In the genomic region with DNA sequence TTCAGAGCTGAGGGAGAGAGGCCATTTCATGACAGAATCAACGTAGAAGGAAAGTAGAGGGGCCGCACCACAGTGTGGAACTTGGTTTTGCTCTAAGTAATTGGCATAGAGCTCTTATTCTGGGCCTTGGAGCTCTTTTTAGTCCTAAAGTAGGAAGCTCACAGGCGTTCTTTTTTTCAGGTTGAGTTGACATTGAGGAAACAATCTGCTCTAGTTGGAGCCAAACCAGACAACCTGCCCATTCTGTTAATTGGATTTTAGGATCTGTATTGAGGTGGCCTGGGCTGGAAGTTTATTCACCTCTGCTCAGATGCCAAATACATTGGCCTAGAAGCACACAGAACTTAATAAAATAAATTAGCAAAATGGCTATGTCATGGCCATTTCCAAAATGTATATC, we compare ENCODE assay signal across 15 cellular contexts.
DNase-seq lines count a peak whose midpoint lies in the region; ATAC-seq and TF ChIP-seq lines count a peak whose summit lies in the region.
"Had no signal": no experiment of that assay in that cellular context is flagged by ENCODE, and none has a peak within 500 bp of the region (broad histone marks: within the 10 kb centered on the region; RNA-seq: fewer than 3 reads in every experiment).

No MANE protein-coding gene starts in this region.

- no peak overlapping the region for H3K4ac ChIP-seq in neuronal stem cell (ENCODE audit: low read length)

- TF ChIP-seq RAD21 in SK-N-SH (IDR thresholded peaks at IDR 0.05; ENCODE audit: low read length) = peak; percentile 4; the same call in 1 of the 2 replicates

- H4K8ac ChIP-seq in neuronal stem cell (ENCODE audit: low read depth, low read length) = no peak overlapping the region

- no peak overlapping the region for H2BK15ac ChIP-seq in neuronal stem cell (ENCODE audit: low read length)

- no peaks in the 10 kb centered on the region for H3K79me1 ChIP-seq in neuronal stem cell (ENCODE audit: low read depth, low read length)

- no peak overlapping the region for H3K9ac ChIP-seq in SK-N-SH
- H3K9ac ChIP-seq in neuronal stem cell (ENCODE audit: low read depth, low read length, poor library complexity) = no peak overlapping the region

- no peak overlapping the region for H3K18ac ChIP-seq in neuronal stem cell (ENCODE audit: low read length)

- H2AFZ ChIP-seq in SK-N-SH (ENCODE audit: low read depth) (no peak overlapping the region), neuronal stem cell (ENCODE audit: low read length) (peak overlapping the region; percentile 64)

- H3K27me3 ChIP-seq in SK-N-SH (ENCODE audit: insufficient read depth) = no peaks in the 10 kb centered on the region
- H3K27me3 ChIP-seq in neuronal stem cell (ENCODE audit: control insufficient read depth in 3 of 3, insufficient read depth in 3 of 3, low read depth in 1 of 3, low read length in 3 of 3) = no peaks in the 10 kb centered on the region

- H2BK5ac ChIP-seq in neuronal stem cell (ENCODE audit: low read length) = no peak overlapping the region

- no peaks in the 10 kb centered on the region for H4K20me1 ChIP-seq in SK-N-SH (ENCODE audit: insufficient read depth)

- ATAC-seq in SK-N-SH treated with all-trans-retinoic acid at 6 μM for 48 hours (no peak), GM18867 (IDR thresholded peaks at IDR 0.05; ENCODE audit: unreplicated experiment) (no peak)
- ATAC-seq: HepG2 had no signal

- no peak overlapping the region for H2AK5ac ChIP-seq in neuronal stem cell (ENCODE audit: low read depth, low read length)

- H3K36me3 ChIP-seq in SK-N-SH (replicated peaks in 1 of 2; ENCODE audit: control insufficient read depth in 1 of 2, insufficient read depth in 2 of 2, low read length in 1 of 2) = no peaks in the 10 kb centered on the region
- H3K36me3 ChIP-seq in neuronal stem cell (replicated peaks in 1 of 2; ENCODE audit: control insufficient read depth in 2 of 2, insufficient read depth in 2 of 2, low read length in 2 of 2) = no peaks in the 10 kb centered on the region

- no peak overlapping the region for H4K91ac ChIP-seq in neuronal stem cell (ENCODE audit: low read depth, low read length, poor library complexity)

- peaks cover 0 to 3% of the 10 kb centered on the region in 2 experiments; a peak in 2 of 4 replicates for H3K4me1 ChIP-seq in SK-N-SH (ENCODE audit: control insufficient read depth in 1 of 2, insufficient read depth in 2 of 2, low read depth in 1 of 2, low read length in 1 of 2)
- no peaks in the 10 kb centered on the region for H3K4me1 ChIP-seq in neuronal stem cell (ENCODE audit: control insufficient read depth in 2 of 2, insufficient read depth in 1 of 2, low read depth in 1 of 2, low read length in 2 of 2)

- TF ChIP-seq CTCF in SK-N-SH (IDR thresholded peaks at IDR 0.05) = no peak

- no peak overlapping the region for H3K14ac ChIP-seq in neuronal stem cell (ENCODE audit: low read length)

- CTCF ChIA-PET in SK-N-SH (lab: Yijun Ruan, JAX) = no interaction called here

- DNase-seq in SK-N-SH (no peak), NCI-H1694 treated with DMSO at 0.1 percent for 48 hours (lab: John Stamatoyannopoulos, UW) (peak; percentile 69), NCI-H82 treated with DMSO at 0.1 percent for 48 hours (lab: John Stamatoyannopoulos, UW; ENCODE audit: unreplicated experiment) (peak; percentile 69), neuronal stem cell (ENCODE audit: low spot score) (no peak), NCI-H69 (lab: John Stamatoyannopoulos, UW) (no peak)
- DNase-seq in stimulated activated CD4-positive, alpha-beta T cell treated with anti-CD3 and anti-CD28 coated beads, Interleukin-2, amount 100 ng/mL, for 24 hours = no peak
- DNase-seq: CD4-positive, CD25-positive, alpha-beta regulatory T cell; CD8-positive, alpha-beta memory T cell; COR-L47; GDM1; H9; KG1 had no signal

- H3K27ac ChIP-seq in SK-N-SH (ENCODE audit: low read depth in 2 of 2, low read length in 1 of 2) (peak overlapping the region in 1 of 2 experiments; percentile 39; a peak in 1 of 4 replicates), neuronal stem cell (replicated peaks; ENCODE audit: low read length) (no peak overlapping the region)

- peak in 1 of 2 experiments; percentile 82; a peak in 2 of 4 replicates for TF ChIP-seq EP300 in SK-N-SH (IDR thresholded peaks at IDR 0.05; ENCODE audit: borderline replicate concordance in 1 of 2, low read depth in 1 of 2, low read length in 1 of 2)

- 64% methylated on average over 3 of the region's 3 CpGs for WGBS in SK-N-SH (ENCODE audit: low lambda C conversion rate)
- no CpG with 5 or more reads among the region's 3 CpGs for WGBS in neuronal stem cell (ENCODE audit: extremely low coverage in 2 of 2, insufficient read length in 2 of 2, insufficient replicate concordance in 1 of 2), 2 donors

- H3K9me3 ChIP-seq in SK-N-SH (no peaks in the 10 kb centered on the region), neuronal stem cell (replicated peaks in 1 of 2; ENCODE audit: control insufficient read depth in 2 of 2, insufficient read depth in 1 of 2, low read depth in 1 of 2, low read length in 2 of 2) (no peaks in the 10 kb centered on the region)

- H3K9me2 ChIP-seq in SK-N-SH = no peaks in the 10 kb centered on the region

- no peak overlapping the region for H3K4me3 ChIP-seq in SK-N-SH (ENCODE audit: low read depth in 2 of 2, low read length in 1 of 2)
- no peak overlapping the region for H3K4me3 ChIP-seq in neuronal stem cell (ENCODE audit: low read length in 2 of 2)

- POLR2A ChIA-PET in SK-N-SH (lab: Yijun Ruan, JAX) = no interaction called here

- H3K4me2 ChIP-seq in SK-N-SH (no peak overlapping the region), neuronal stem cell (ENCODE audit: insufficient read depth, low read length, poor library complexity, severe bottlenecking) (no peak overlapping the region)

- H3F3A ChIP-seq in SK-N-SH (replicated peaks; ENCODE audit: insufficient read depth) = no peaks in the 10 kb centered on the region

- H3K79me2 ChIP-seq in SK-N-SH (ENCODE audit: insufficient read depth) = no peaks in the 10 kb centered on the region

- H2BK12ac ChIP-seq in neuronal stem cell (ENCODE audit: low read length) = no peak overlapping the region

- no peak overlapping the region for H2BK120ac ChIP-seq in neuronal stem cell (ENCODE audit: low read depth, low read length)

- no peak overlapping the region for H3K23ac ChIP-seq in neuronal stem cell (ENCODE audit: low read depth, low read length, poor library complexity)

TF ChIP-seq in SK-N-SH, 30 proteins besides CTCF, POLR2A, EP300 and RAD21:
- no peak for TF ChIP-seq TAF1 (IDR thresholded peaks at IDR 0.05; ENCODE audit: borderline replicate concordance, low read depth, low read length)
- no peak for TF ChIP-seq YY1 (IDR thresholded peaks at IDR 0.05; ENCODE audit: low read depth)

TF ChIP-seq in SK-N-SH treated with all-trans-retinoic acid at 6 μM for 48 hours, 23 proteins besides CTCF, POLR2A, EP300 and RAD21:
- no peak for TF ChIP-seq ARNTL (CRISPR knock-in tag; IDR thresholded peaks at IDR 0.05; ENCODE audit: borderline replicate concordance, low read depth)
- TF ChIP-seq, protein P1, sequence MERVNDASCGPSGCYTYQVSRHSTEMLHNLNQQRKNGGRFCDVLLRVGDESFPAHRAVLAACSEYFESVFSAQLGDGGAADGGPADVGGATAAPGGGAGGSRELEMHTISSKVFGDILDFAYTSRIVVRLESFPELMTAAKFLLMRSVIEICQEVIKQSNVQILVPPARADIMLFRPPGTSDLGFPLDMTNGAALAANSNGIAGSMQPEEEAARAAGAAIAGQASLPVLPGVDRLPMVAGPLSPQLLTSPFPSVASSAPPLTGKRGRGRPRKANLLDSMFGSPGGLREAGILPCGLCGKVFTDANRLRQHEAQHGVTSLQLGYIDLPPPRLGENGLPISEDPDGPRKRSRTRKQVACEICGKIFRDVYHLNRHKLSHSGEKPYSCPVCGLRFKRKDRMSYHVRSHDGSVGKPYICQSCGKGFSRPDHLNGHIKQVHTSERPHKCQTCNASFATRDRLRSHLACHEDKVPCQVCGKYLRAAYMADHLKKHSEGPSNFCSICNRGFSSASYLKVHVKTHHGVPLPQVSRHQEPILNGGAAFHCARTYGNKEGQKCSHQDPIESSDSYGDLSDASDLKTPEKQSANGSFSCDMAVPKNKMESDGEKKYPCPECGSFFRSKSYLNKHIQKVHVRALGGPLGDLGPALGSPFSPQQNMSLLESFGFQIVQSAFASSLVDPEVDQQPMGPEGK (CRISPR knock-in tag; IDR thresholded peaks at IDR 0.05; ENCODE audit: borderline replicate concordance) = no peak

Comparison
In these comparisons a context has a peak if more than half of its experiments do, and no peak if none do; other contexts are left out.
1. DNase-seq: peak in NCI-H1694 treated with DMSO at 0.1 percent for 48 hours (single experiment) and NCI-H82 treated with DMSO at 0.1 percent for 48 hours (single experiment); none in SK-N-SH (single experiment), neuronal stem cell (single experiment), stimulated activated CD4-positive, alpha-beta T cell treated with anti-CD3 and anti-CD28 coated beads, Interleukin-2, amount 100 ng/mL, for 24 hours (0 of 2) and NCI-H69 (single experiment).